In the genomic region with DNA sequence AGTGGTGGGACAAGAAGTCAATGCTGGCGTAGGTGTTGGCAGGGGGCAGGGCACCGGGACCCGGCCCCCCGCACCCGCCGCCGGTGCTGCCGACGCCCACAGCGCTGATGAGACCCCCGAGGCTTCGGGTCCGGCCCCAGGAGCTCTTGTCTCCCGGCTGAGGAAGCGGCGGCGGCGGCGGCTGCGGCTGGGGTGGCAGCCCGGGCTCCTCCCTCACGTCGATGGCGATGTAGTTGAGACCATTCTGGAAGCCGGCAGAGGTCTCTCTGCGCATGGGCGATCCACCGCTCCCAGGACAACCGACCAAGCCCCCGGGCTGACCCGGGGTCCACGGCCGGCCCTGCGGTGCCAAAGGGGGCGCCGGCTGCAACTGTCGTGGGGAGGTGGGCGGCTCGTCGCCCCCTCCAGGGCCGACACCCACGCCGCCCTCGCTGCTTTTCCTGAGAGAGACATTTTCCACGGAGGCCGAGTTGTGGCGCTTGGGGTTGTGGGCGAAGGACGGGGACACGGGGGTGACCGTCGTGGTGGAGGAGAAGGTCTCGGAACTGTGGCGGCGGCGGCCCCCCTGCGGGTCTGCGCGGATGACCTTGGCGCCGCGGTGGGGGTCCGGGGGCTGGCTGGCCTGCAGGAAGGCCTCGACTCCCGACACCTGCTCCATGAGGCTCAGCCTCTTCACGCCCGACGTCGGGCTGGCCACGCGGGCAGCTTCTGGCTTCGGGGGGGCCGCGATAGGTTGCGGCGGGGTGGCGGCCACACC, we compare ENCODE assay signal across 14 cellular contexts. TPM values are rescaled to one million over a fixed set of nuclear protein-coding genes. Genes with fewer than 3 reads are reported as not detected.
DNase-seq lines count a peak whose midpoint lies in the region; ATAC-seq and TF ChIP-seq lines count a peak whose summit lies in the region.
"Had no signal": no experiment of that assay in that cellular context is flagged by ENCODE, and none has a peak within 500 bp of the region (broad histone marks: within the 10 kb centered on the region; RNA-seq: fewer than 3 reads in every experiment).

No MANE protein-coding gene starts in this region.

- H3K4me1 Mint-ChIP-seq in glutamatergic neuron (ENCODE audit: low read depth, unreplicated experiment): peaks cover 31% of the 10 kb centered on the region

- H3K9me3 Mint-ChIP-seq in glutamatergic neuron (ENCODE audit: unreplicated experiment): no peaks in the 10 kb centered on the region
- H3K9me3 Mint-ChIP-seq: activated B cell treated with CpG ODN at 0.5 μM for 24 hours; activated naive CD4-positive, alpha-beta T cell treated with anti-CD3 and anti-CD28 coated beads for 36 hours; stimulated activated naive CD8-positive, alpha-beta T cell treated with anti-CD3 and anti-CD28 coated beads, Interleukin-15, Interleukin-2, amounts not matched to agents 100 ng/mL and 50 ng/mL, for 24 hours had no signal

- H3K4me3 ChIP-seq in AG04449 (ENCODE audit: low read depth, low read length) (peak overlapping the region; percentile 57), epithelial cell of proximal tubule (ENCODE audit: low read depth, low read length) (peak overlapping the region; percentile 63), ovary (peak overlapping the region; percentile 45)

- TF ChIP-seq CTCF in AG04449 (IDR thresholded peaks at IDR 0.05; ENCODE audit: insufficient read depth, low read length, missing control alignments) (no peak), RWPE1 (conservative IDR thresholded peaks at IDR 0.05; ENCODE audit: low read depth) (no peak), epithelial cell of proximal tubule (conservative IDR thresholded peaks at IDR 0.05; ENCODE audit: low read depth, low read length) (no peak), ovary (IDR thresholded peaks at IDR 0.05) (no peak), glutamatergic neuron (IDR thresholded peaks at IDR 0.05; ENCODE audit: partially characterized antibody, unreplicated experiment) (no peak)

- peaks cover 21% of the 10 kb centered on the region for H3K4me1 ChIP-seq in ovary (ENCODE audit: insufficient read depth)

- H3K4me3 Mint-ChIP-seq in glutamatergic neuron (ENCODE audit: unreplicated experiment): no peak overlapping the region
- H3K4me3 Mint-ChIP-seq: activated B cell treated with CpG ODN at 0.5 μM for 24 hours; activated naive CD4-positive, alpha-beta T cell treated with anti-CD3 and anti-CD28 coated beads for 36 hours; stimulated activated naive CD8-positive, alpha-beta T cell treated with anti-CD3 and anti-CD28 coated beads, Interleukin-15, Interleukin-2, amounts not matched to agents 100 ng/mL and 50 ng/mL, for 24 hours had no signal

- TF ChIP-seq POLR2A in ovary (IDR thresholded peaks at IDR 0.05): no peak

- ATAC-seq in HG03280 (IDR thresholded peaks at IDR 0.05; ENCODE audit: unreplicated experiment): no peak

- 82 to 87% (median 86%) methylated on average over 75 to 77 of the region's 77 CpGs for WGBS in ovary, 3 donors

- H3K27me3 Mint-ChIP-seq in glutamatergic neuron (ENCODE audit: unreplicated experiment): peaks cover 7% of the 10 kb centered on the region
- H3K27me3 Mint-ChIP-seq: activated B cell treated with CpG ODN at 0.5 μM for 24 hours; stimulated activated naive CD8-positive, alpha-beta T cell treated with anti-CD3 and anti-CD28 coated beads, Interleukin-15, Interleukin-2, amounts not matched to agents 100 ng/mL and 50 ng/mL, for 24 hours had no signal

- POLR2A ChIA-PET in AG04449 (lab: Yijun Ruan, JAX) (no interaction called here), RWPE1 (lab: Yijun Ruan, JAX; ENCODE audit: low non-redundant PET) (no interaction called here)

- no peaks in the 10 kb centered on the region for H3K27me3 ChIP-seq in ovary

- no peak overlapping the region for H3K27ac Mint-ChIP-seq in glutamatergic neuron (ENCODE audit: unreplicated experiment)
- H3K27ac Mint-ChIP-seq: activated B cell treated with CpG ODN at 0.5 μM for 24 hours; activated naive CD4-positive, alpha-beta T cell treated with anti-CD3 and anti-CD28 coated beads for 36 hours; stimulated activated naive CD8-positive, alpha-beta T cell treated with anti-CD3 and anti-CD28 coated beads, Interleukin-15, Interleukin-2, amounts not matched to agents 100 ng/mL and 50 ng/mL, for 24 hours had no signal

- intact Hi-C loops in ovary (cut with DNase I): loop anchor here in 3 of 4 donors (5.0 to 10.0 kb wide), 3 partner anchors 627 to 817 kb away; no protein-coding TSS in a partner anchor

- H3K9me3 ChIP-seq in ovary: no peaks in the 10 kb centered on the region

- TF ChIP-seq EP300 in ovary (IDR thresholded peaks at IDR 0.05): no peak

- DNase-seq in AG04449 (ENCODE audit: low read depth, low spot score) (no peak), RWPE1 (ENCODE audit: low spot score) (no peak), epithelial cell of proximal tubule (ENCODE audit: low read depth) (no peak), ovary (peak in 2 of 5 donors; percentile 45 to 55), glutamatergic neuron (no peak), HPDE6-E6E7 (ENCODE audit: extremely low spot score) (no peak), epidermal melanocyte (ENCODE audit: insufficient read length, low spot score) (no peak)
- DNase-seq: activated B cell treated with CpG ODN at 0.5 μM for 24 hours; activated naive CD4-positive, alpha-beta T cell treated with anti-CD3 and anti-CD28 coated beads for 36 hours; COR-L47; erythroblast; mesendoderm had no signal

- CTCF ChIA-PET in AG04449 (lab: Yijun Ruan, JAX): interaction anchor here (1.0 to 2.0 kb wide), 3 partner anchors 632 to 822 kb away, joined by 3 to 10 read pairs (median 7); no protein-coding TSS in a partner anchor
- CTCF ChIA-PET in RWPE1 (lab: Yijun Ruan, JAX): no interaction called here

- H3K36me3 ChIP-seq in ovary: no peaks in the 10 kb centered on the region

- H3K27ac ChIP-seq in RWPE1: peak overlapping the region; percentile 95
- peak overlapping the region; percentile 42 to 62 for H3K27ac ChIP-seq in ovary

- no peaks in the 10 kb centered on the region for H3K36me3 Mint-ChIP-seq in glutamatergic neuron (ENCODE audit: unreplicated experiment)

RNA-seq across cellular contexts. Expression of a gene that starts 4.1 kb away (rescaled TPM):
- 14.0 and 14.5 TPM in 2 replicates for total RNA-seq in epithelial cell of proximal tubule
- total RNA-seq in ovary: 10 to 100 TPM; 19.3 to 40.9 (median 29.3) TPM
- 10 to 100 TPM; 14.6 to 20.5 TPM for polyA plus RNA-seq in ovary
- 27.0 TPM for total RNA-seq in glutamatergic neuron (ENCODE audit: unreplicated experiment)
